ENCODE assay signal across 2 cellular contexts in the genomic region with DNA sequence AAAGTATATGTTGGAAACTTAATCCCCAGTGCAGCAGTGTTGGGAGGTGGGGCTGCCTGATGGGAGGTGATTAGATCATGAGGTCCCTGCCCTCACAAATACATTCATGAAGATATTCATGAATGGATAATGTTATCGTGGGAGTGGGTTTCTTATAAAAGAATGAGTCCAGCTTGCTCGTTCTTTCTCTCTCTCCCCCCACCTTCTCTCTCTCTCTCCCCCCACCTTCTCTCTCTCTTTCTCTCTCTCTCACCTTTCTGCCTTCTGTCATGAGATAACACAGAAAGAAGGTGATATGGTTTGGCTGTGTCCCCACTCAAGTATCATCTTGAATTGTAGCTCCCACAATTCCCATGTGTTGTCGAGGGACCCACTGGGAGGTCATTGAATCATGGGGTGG.
"Had no signal": no experiment of that assay in that cellular context is flagged by ENCODE, and none has a peak within 500 bp of the region (broad histone marks: within the 10 kb centered on the region; RNA-seq: fewer than 3 reads in every experiment).

No MANE protein-coding gene starts in this region.

- DNase-seq: GF-D8 had no signal

- H3K4me3 ChIP-seq: GM12878 had no signal
